ENCODE assay signal across 25 cellular contexts in the genomic region with DNA sequence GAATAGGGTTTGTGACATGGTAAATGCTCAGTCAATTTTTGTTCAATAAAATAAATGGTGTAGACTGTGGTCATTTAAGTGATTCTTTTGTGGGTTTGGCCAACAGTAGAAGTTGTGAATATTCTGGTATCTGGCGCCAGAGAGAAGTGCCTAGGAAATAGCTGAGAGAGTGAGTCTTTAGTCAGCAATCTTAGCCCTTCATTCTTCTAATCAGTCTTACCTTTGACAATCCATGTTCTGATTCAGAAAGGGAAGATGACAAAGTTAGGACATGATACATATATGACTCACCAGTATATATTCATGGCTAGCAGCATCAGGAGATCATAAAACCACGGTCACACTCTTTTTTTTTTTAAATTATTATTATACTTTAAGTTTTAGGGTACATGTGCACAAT.
DNase-seq lines count a peak whose midpoint lies in the region; ATAC-seq, FAIRE-seq and TF ChIP-seq lines count a peak whose summit lies in the region.
"Had no signal": no experiment of that assay in that cellular context is flagged by ENCODE, and none has a peak within 500 bp of the region (broad histone marks: within the 10 kb centered on the region; RNA-seq: fewer than 3 reads in every experiment).

No MANE protein-coding gene starts in this region.

- no peak overlapping the region for H3K4me3 Mint-ChIP-seq in Calu3 (ENCODE audit: low read depth, unreplicated experiment)
- H3K4me3 Mint-ChIP-seq: activated T-cell treated with anti-CD3 and anti-CD28 coated beads, Interleukin-2, amount 50 U/mL, for 24 hours; memory B cell had no signal

- BruUV-seq in Calu3 (replicated peaks; lab: Mats Ljungman, UMichigan), result no TSS peak
- BruUV-seq in HepG2 (replicated peaks; lab: Mats Ljungman, UMichigan), result no TSS peak

- WGBS in HepG2 (ENCODE audit: low lambda C conversion rate), result 0% methylated on average over 2 of the region's 2 CpGs

- ATAC-seq in SK-N-SH treated with all-trans-retinoic acid at 6 μM for 48 hours (peak; percentile 66), HG02981 (IDR thresholded peaks at IDR 0.05; ENCODE audit: unreplicated experiment) (no peak), GM18909 (IDR thresholded peaks at IDR 0.05; ENCODE audit: poor library complexity, unreplicated experiment) (no peak), HepG2 (no peak)
- ATAC-seq: left colon; right lobe of liver; stimulated activated naive CD8-positive, alpha-beta T cell treated with anti-CD3 and anti-CD28 coated beads, Interleukin-15, Interleukin-2, amounts not matched to agents 100 U/mL and 50 U/mL, for 24 hours had no signal

- H3K9ac ChIP-seq in HepG2 (ENCODE audit: insufficient read depth, low read depth, low read length), result no peak overlapping the region

- H3K4me2 ChIP-seq in HepG2 (ENCODE audit: low read depth, low read length), result no peak overlapping the region

- H3K36me3 Mint-ChIP-seq in Calu3 (ENCODE audit: insufficient read depth, unreplicated experiment), result no peaks in the 10 kb centered on the region
- H3K36me3 Mint-ChIP-seq: memory B cell had no signal

- TF ChIP-seq EP300 in HepG2 (IDR thresholded peaks at IDR 0.05; ENCODE audit: low read depth in 2 of 2, low read length in 2 of 2) (no peak), HepG2 (CRISPR knock-in tag; IDR thresholded peaks at IDR 0.05; ENCODE audit: borderline replicate concordance) (no peak)

- TF ChIP-seq CTCF in foreskin fibroblast (IDR thresholded peaks at IDR 0.05; ENCODE audit: low read depth, low read length) (no peak), Calu3 (IDR thresholded peaks at IDR 0.05; ENCODE audit: unreplicated experiment) (no peak), HepG2 (CRISPR knock-in tag; IDR thresholded peaks at IDR 0.05) (no peak)

- no peak overlapping the region for H3K4me3 ChIP-seq in ACC112 (ENCODE audit: low read depth, low read length)
- no peak overlapping the region for H3K4me3 ChIP-seq in foreskin fibroblast (ENCODE audit: low read depth in 1 of 2, low read length in 2 of 2)
- no peak overlapping the region for H3K4me3 ChIP-seq in HepG2 (replicated peaks in 1 of 3; ENCODE audit: insufficient read depth in 1 of 3, low read depth in 2 of 3, low read length in 3 of 3)
- H3K4me3 ChIP-seq: esophagus squamous epithelium, right lobe of liver, transverse colon had no signal

- no peak overlapping the region for H3K27ac Mint-ChIP-seq in Calu3 (ENCODE audit: unreplicated experiment)
- H3K27ac Mint-ChIP-seq: activated T-cell treated with anti-CD3 and anti-CD28 coated beads, Interleukin-2, amount 50 U/mL, for 24 hours; memory B cell had no signal

- in situ Hi-C loops in HepG2 (cut with HindIII; ENCODE audit: extremely low pct_ligation_motif_present, low pct_unique_long_range_greater_than_20kb), result no loop called here

- H3K36me3 ChIP-seq in ACC112 (ENCODE audit: insufficient read depth, low read length) (no peaks in the 10 kb centered on the region), HepG2 (replicated peaks in 1 of 2; ENCODE audit: control insufficient read depth in 1 of 2, insufficient read depth in 2 of 2, low read length in 2 of 2) (no peaks in the 10 kb centered on the region)
- H3K36me3 ChIP-seq: BE2C, esophagus squamous epithelium, right lobe of liver, transverse colon had no signal

- no peak for TF ChIP-seq POLR2A in HepG2 (IDR thresholded peaks at IDR 0.05; ENCODE audit: insufficient read depth in 1 of 2, low read depth in 2 of 2, low read length in 2 of 2)

- POLR2A ChIA-PET in HepG2 (lab: Yijun Ruan, JAX), result no interaction called here

- no peaks in the 10 kb centered on the region for H3K9me3 ChIP-seq in HepG2 (ENCODE audit: low read length)
- H3K9me3 ChIP-seq: BE2C, esophagus squamous epithelium, right lobe of liver, transverse colon had no signal

- no peaks in the 10 kb centered on the region for H3K27me3 ChIP-seq in ACC112 (ENCODE audit: insufficient read depth, low read length)
- no peaks in the 10 kb centered on the region for H3K27me3 ChIP-seq in HepG2 (ENCODE audit: control insufficient read depth in 1 of 2, insufficient read depth in 2 of 2, low read length in 2 of 2)
- H3K27me3 ChIP-seq: BE2C, esophagus squamous epithelium, right lobe of liver, transverse colon had no signal

- no peak for TF ChIP-seq RAD21 in HepG2 (CRISPR knock-in tag; IDR thresholded peaks at IDR 0.05)

- intact Hi-C loops in Calu3 (cut with micrococcal nuclease; ENCODE audit: unreplicated experiment), result no loop called here
- intact Hi-C loops in HepG2 (cut with micrococcal nuclease; ENCODE audit: unreplicated experiment), result no loop called here

- H2AFZ ChIP-seq in ACC112 (ENCODE audit: low read length, unreplicated experiment) (no peak overlapping the region), HepG2 (ENCODE audit: low read length) (no peak overlapping the region)

- no peaks in the 10 kb centered on the region for H3K4me1 Mint-ChIP-seq in Calu3 (ENCODE audit: low read depth, unreplicated experiment)
- H3K4me1 Mint-ChIP-seq: memory B cell had no signal

- H3K27ac ChIP-seq in ACC112 (ENCODE audit: low read depth, low read length), result peak overlapping the region; percentile 33
- H3K27ac ChIP-seq in HepG2 (ENCODE audit: extremely low read length, insufficient read depth, low read length), result no peak overlapping the region
- H3K27ac ChIP-seq: esophagus squamous epithelium, right lobe of liver, transverse colon had no signal

- FAIRE-seq in HepG2 (lab: Jason Lieb, UNC), result no peak
- FAIRE-seq: TTC549 had no signal

- DNase-seq in HT1080 (ENCODE audit: low read depth) (peak; percentile 73), foreskin fibroblast (peak; percentile 51 to 54), Calu3 (no peak), HepG2 (ENCODE audit: low spot score) (no peak)
- DNase-seq: 8988T; activated CD8-positive, alpha-beta memory T cell treated with anti-CD3 and anti-CD28 coated beads for 24 hours; activated T-cell treated with anti-CD3 and anti-CD28 coated beads, Interleukin-2, amount 50 U/mL, for 24 hours; BE2C; cortex of kidney; DMS53; esophagus squamous epithelium; H7; left colon; MM.1S; NCI-H1436; right lobe of liver; stimulated activated CD4-positive, alpha-beta T cell treated with anti-CD3 and anti-CD28 coated beads, Interleukin-15, amount 100 ng/mL, for 24 hours; stimulated activated naive CD8-positive, alpha-beta T cell treated with anti-CD3 and anti-CD28 coated beads, Interleukin-15, Interleukin-2, amounts not matched to agents 100 U/mL and 50 U/mL, for 24 hours; transverse colon had no signal

- no peaks in the 10 kb centered on the region for H4K20me1 ChIP-seq in HepG2 (ENCODE audit: insufficient read depth, low read length)

- H3K9me3 Mint-ChIP-seq in Calu3 (ENCODE audit: low read depth, unreplicated experiment), result no peaks in the 10 kb centered on the region
- H3K9me3 Mint-ChIP-seq: activated T-cell treated with anti-CD3 and anti-CD28 coated beads, Interleukin-2, amount 50 U/mL, for 24 hours; memory B cell had no signal

- no peaks in the 10 kb centered on the region for H3K79me2 ChIP-seq in ACC112 (ENCODE audit: control insufficient read depth, insufficient read depth, low read length, unreplicated experiment)
- no peaks in the 10 kb centered on the region for H3K79me2 ChIP-seq in HepG2 (ENCODE audit: insufficient read depth, low read length)

- H3K4me1 ChIP-seq in ACC112 (ENCODE audit: control insufficient read depth, insufficient read depth, low read length, unreplicated experiment), result peaks cover 19% of the 10 kb centered on the region
- no peaks in the 10 kb centered on the region for H3K4me1 ChIP-seq in HepG2 (ENCODE audit: insufficient read depth, low read length)
- H3K4me1 ChIP-seq: BE2C, esophagus squamous epithelium, transverse colon had no signal

- CTCF ChIA-PET in Calu3 (lab: Charles Lee), result no interaction called here
- CTCF ChIA-PET in HepG2 (lab: Yijun Ruan, JAX; ENCODE audit: low intra/inter-chr PET ratio, low total read pairs), result no interaction called here

- H3K27me3 Mint-ChIP-seq in Calu3 (ENCODE audit: unreplicated experiment), result no peaks in the 10 kb centered on the region
- H3K27me3 Mint-ChIP-seq: activated T-cell treated with anti-CD3 and anti-CD28 coated beads, Interleukin-2, amount 50 U/mL, for 24 hours; memory B cell had no signal

TF ChIP-seq in SK-N-SH treated with all-trans-retinoic acid at 6 μM for 48 hours, 23 proteins besides CTCF, POLR2A, EP300 and RAD21 (continues in another document):
- TF ChIP-seq ZNF565 (CRISPR knock-in tag; conservative IDR thresholded peaks at IDR 0.05; ENCODE audit: low read depth) (no peak), ZC3H10 (CRISPR knock-in tag; IDR thresholded peaks at IDR 0.05) (no peak), RARB (CRISPR knock-in tag; IDR thresholded peaks at IDR 0.05) (no peak), ESRRG (CRISPR knock-in tag; IDR thresholded peaks at IDR 0.05) (no peak), ZFP3 (CRISPR knock-in tag; IDR thresholded peaks at IDR 0.05) (no peak), PPARA (CRISPR knock-in tag; IDR thresholded peaks at IDR 0.05; ENCODE audit: borderline replicate concordance) (no peak), ZNF70 (CRISPR knock-in tag; IDR thresholded peaks at IDR 0.05) (no peak)

TF ChIP-seq in HepG2, 621 proteins besides CTCF, POLR2A, EP300 and RAD21:
- TF ChIP-seq SOX13 (IDR thresholded peaks at IDR 0.05), result no peak
- TF ChIP-seq SOX13 (CRISPR knock-in tag; conservative IDR thresholded peaks at IDR 0.05 in 1 of 2, IDR thresholded peaks at IDR 0.05 in 1 of 2), result no peak
- no peak for TF ChIP-seq MZF1 (CRISPR knock-in tag; IDR thresholded peaks at IDR 0.05; ENCODE audit: borderline replicate concordance)
- TF ChIP-seq CBX2 (IDR thresholded peaks at IDR 0.05; ENCODE audit: low read depth, low read length), result no peak
- TF ChIP-seq CBX2 (CRISPR knock-in tag; IDR thresholded peaks at IDR 0.05; ENCODE audit: low read depth), result no peak
- no peak for TF ChIP-seq ZNF121 (CRISPR knock-in tag; IDR thresholded peaks at IDR 0.05)
- no peak for TF ChIP-seq GATAD1 (CRISPR knock-in tag; IDR thresholded peaks at IDR 0.05)
- TF ChIP-seq ZNF460 (CRISPR knock-in tag; IDR thresholded peaks at IDR 0.05; ENCODE audit: borderline replicate concordance), result no peak
- TF ChIP-seq MEIS1 (CRISPR knock-in tag; IDR thresholded peaks at IDR 0.05; ENCODE audit: borderline replicate concordance), result no peak
- no peak for TF ChIP-seq ZFP37 (CRISPR knock-in tag; IDR thresholded peaks at IDR 0.05; ENCODE audit: borderline replicate concordance)
- no peak for TF ChIP-seq AKAP8 (CRISPR knock-in tag; IDR thresholded peaks at IDR 0.05)
- TF ChIP-seq HDAC1 (CRISPR knock-in tag; IDR thresholded peaks at IDR 0.05), result no peak
- no peak for TF ChIP-seq ZKSCAN1 (IDR thresholded peaks at IDR 0.05; ENCODE audit: low read length)

Comparison
In these comparisons a context has a peak if more than half of its experiments do, and no peak if none do; other contexts are left out.
1. DNase-seq: peak in HT1080 (single experiment) and foreskin fibroblast (2 of 2); none in Calu3 (single experiment) and HepG2 (single experiment).